Comparison of ENCODE assay signal across 15 cellular contexts in genomic region chr11:86749376-86749775, GRCh38. TPM values are rescaled to one million over a fixed set of nuclear protein-coding genes. Genes with fewer than 3 reads are reported as not detected.
DNase-seq lines count a peak whose midpoint lies in the region; ATAC-seq and TF ChIP-seq lines count a peak whose summit lies in the region.
"Had no signal": no experiment of that assay in that cellular context is flagged by ENCODE, and none has a peak within 500 bp of the region (broad histone marks: within the 10 kb centered on the region; RNA-seq: fewer than 3 reads in every experiment).

No MANE protein-coding gene starts in this region.

- no TSS peak for BruUV-seq in A673 (replicated peaks; lab: Mats Ljungman, UMichigan)
- BruUV-seq in MCF 10A (replicated peaks; lab: Mats Ljungman, UMichigan): no TSS peak

- no peak overlapping the region for H3K4me3 Mint-ChIP-seq in MCF 10A (ENCODE audit: unreplicated experiment)
- H3K4me3 Mint-ChIP-seq: activated CD8-positive, alpha-beta memory T cell treated with anti-CD3 and anti-CD28 coated beads, Interleukin-2, amount 10 ng/mL, durations not matched to agents 7 days and 5 days; natural killer cell; T-helper 17 cell had no signal

- peak overlapping the region; percentile 34 for H3K9ac ChIP-seq in adipocyte (ENCODE audit: low read length)

- H3K4me1 ChIP-seq in A673 (ENCODE audit: insufficient read depth, low read length, poor library complexity, severe bottlenecking) (no peaks in the 10 kb centered on the region), adipocyte (ENCODE audit: control insufficient read depth, insufficient read depth, low read length) (peaks cover 42% of the 10 kb centered on the region)
- H3K4me1 ChIP-seq: colonic mucosa had no signal

- ATAC-seq in GM18517 (IDR thresholded peaks at IDR 0.05; ENCODE audit: unreplicated experiment) (no peak), HG02642 (IDR thresholded peaks at IDR 0.05; ENCODE audit: poor library complexity, unreplicated experiment) (no peak)
- ATAC-seq: activated CD8-positive, alpha-beta memory T cell treated with anti-CD3 and anti-CD28 coated beads, Interleukin-2, amount 10 ng/mL, durations not matched to agents 7 days and 5 days; HepG2; natural killer cell; T-helper 17 cell had no signal

- no peaks in the 10 kb centered on the region for H3K4me1 Mint-ChIP-seq in MCF 10A (ENCODE audit: insufficient read depth, unreplicated experiment)
- H3K4me1 Mint-ChIP-seq: activated CD8-positive, alpha-beta memory T cell treated with anti-CD3 and anti-CD28 coated beads, Interleukin-2, amount 10 ng/mL, durations not matched to agents 7 days and 5 days; natural killer cell; T-helper 17 cell had no signal

- no peak overlapping the region for H3K4me3 ChIP-seq in A673 (ENCODE audit: low read depth, low read length, poor library complexity, severe bottlenecking)
- H3K4me3 ChIP-seq in HFF-Myc (replicated peaks; ENCODE audit: low read depth, low read length): no peak overlapping the region
- peak overlapping the region; percentile 45 for H3K4me3 ChIP-seq in adipocyte (ENCODE audit: low read length)
- H3K4me3 ChIP-seq: colonic mucosa, lung had no signal

- H3K27ac ChIP-seq in A673 (ENCODE audit: low read depth, low read length, poor library complexity, severe bottlenecking): no peak overlapping the region
- H3K27ac ChIP-seq: colonic mucosa had no signal

- no peaks in the 10 kb centered on the region for H3K27me3 ChIP-seq in A673 (replicated peaks; ENCODE audit: insufficient read depth, low read depth, low read length, poor library complexity)
- H3K27me3 ChIP-seq in adipocyte (replicated peaks; ENCODE audit: control insufficient read depth, insufficient read depth, low read length): no peaks in the 10 kb centered on the region
- H3K27me3 ChIP-seq: colonic mucosa had no signal

- H3K36me3 Mint-ChIP-seq in MCF 10A (ENCODE audit: insufficient read depth, unreplicated experiment): no peaks in the 10 kb centered on the region
- H3K36me3 Mint-ChIP-seq: activated CD8-positive, alpha-beta memory T cell treated with anti-CD3 and anti-CD28 coated beads, Interleukin-2, amount 10 ng/mL, durations not matched to agents 7 days and 5 days; natural killer cell had no signal

- no peak overlapping the region for H3K27ac Mint-ChIP-seq in MCF 10A (ENCODE audit: low read depth, unreplicated experiment)
- H3K27ac Mint-ChIP-seq: activated CD8-positive, alpha-beta memory T cell treated with anti-CD3 and anti-CD28 coated beads, Interleukin-2, amount 10 ng/mL, durations not matched to agents 7 days and 5 days; natural killer cell; T-helper 17 cell had no signal

- H3K9me3 Mint-ChIP-seq in MCF 10A (ENCODE audit: unreplicated experiment): no peaks in the 10 kb centered on the region
- H3K9me3 Mint-ChIP-seq: natural killer cell had no signal

- H3K27me3 Mint-ChIP-seq in MCF 10A (ENCODE audit: insufficient read depth, unreplicated experiment): no peaks in the 10 kb centered on the region

- DNase-seq in A673 (ENCODE audit: low spot score) (peak; percentile 35), HFF-Myc (ENCODE audit: extremely low read depth, low read depth) (no peak), adipocyte (ENCODE audit: low read depth) (no peak), iPS-NIHi7 (ENCODE audit: extremely low spot score) (peak; percentile 42), MCF 10A (ENCODE audit: unreplicated experiment) (no peak), GM20000 (ENCODE audit: low spot score) (no peak)
- DNase-seq: activated CD8-positive, alpha-beta memory T cell treated with anti-CD3 and anti-CD28 coated beads, Interleukin-2, amount 10 ng/mL, durations not matched to agents 7 days and 5 days; activated effector memory CD4-positive, alpha-beta T cell treated with anti-CD3 and anti-CD28 coated beads, Interleukin-2, amount 50 U/mL, for 16 hours; colonic mucosa; natural killer cell; T-helper 17 cell had no signal

- intact Hi-C loops in A673 (cut with micrococcal nuclease; ENCODE audit: unreplicated experiment) (no loop called here), MCF 10A (cut with micrococcal nuclease) (no loop called here)

- TF ChIP-seq CTCF in A673 (conservative IDR thresholded peaks at IDR 0.05; ENCODE audit: low read depth, low read length) (peak; percentile 43), HFF-Myc (IDR thresholded peaks at IDR 0.05; ENCODE audit: low read depth, low read length, missing control alignments) (peak; percentile 17), MCF 10A (IDR thresholded peaks at IDR 0.05; ENCODE audit: unreplicated experiment) (no peak), GM20000 (IDR thresholded peaks at IDR 0.05; ENCODE audit: extremely low read depth, missing control alignments) (no peak)

- H3K36me3 ChIP-seq in A673 (ENCODE audit: insufficient read depth, low read length, poor library complexity, severe bottlenecking) (no peaks in the 10 kb centered on the region), adipocyte (ENCODE audit: control insufficient read depth, insufficient read depth, low read length, severe bottlenecking) (no peaks in the 10 kb centered on the region)
- H3K36me3 ChIP-seq: colonic mucosa had no signal

- no peaks in the 10 kb centered on the region for H3K9me3 ChIP-seq in A673 (ENCODE audit: low read depth, low read length, poor library complexity, severe bottlenecking)
- peaks cover 2% of the 10 kb centered on the region for H3K9me3 ChIP-seq in adipocyte (ENCODE audit: control insufficient read depth, low read length)
- H3K9me3 ChIP-seq: colonic mucosa had no signal

- CTCF ChIA-PET in A673 (lab: Charles Lee) (no interaction called here), MCF 10A (lab: Yijun Ruan, JAX) (interaction anchor here (1.1 kb wide), 1 partner anchor 12 kb away, joined by 6 read pairs; no protein-coding TSS in a partner anchor)

- POLR2A ChIA-PET in A673 (lab: Charles Lee; ENCODE audit: low non-redundant PET) (no interaction called here), MCF 10A (lab: Yijun Ruan, JAX) (interaction anchor here (1.5 kb wide), 1 partner anchor 12 kb away, joined by 3 read pairs; no protein-coding TSS in a partner anchor)

RNA-seq across cellular contexts. Expression of gene PRSS23, which starts 51.0 kb away (rescaled TPM):
- total RNA-seq in A673 (2021) (9.4 and 12.1 TPM in 2 replicates), MCF 10A (2022) (9.8 and 13.8 TPM in 2 replicates)
- total RNA-seq: T-helper 17 cell had no signal

Comparison
In these comparisons a context has a peak if more than half of its experiments do, and no peak if none do; other contexts are left out.
1. DNase-seq: peak in A673 (single experiment) and iPS-NIHi7 (single experiment); none in HFF-Myc (single experiment), adipocyte (single experiment), MCF 10A (single experiment) and GM20000 (single experiment).
2. CTCF ChIP-seq: peak in A673 (single experiment) and HFF-Myc (single experiment); none in MCF 10A (single experiment) and GM20000 (single experiment).